Comparison of ENCODE assay signal across 13 cellular contexts in genomic region chr3:149199474-149199873, GRCh38. TPM values are rescaled to one million over a fixed set of nuclear protein-coding genes. Genes with fewer than 3 reads are reported as not detected.
DNase-seq lines count a peak whose midpoint lies in the region; ATAC-seq and TF ChIP-seq lines count a peak whose summit lies in the region.
"Had no signal": no experiment of that assay in that cellular context is flagged by ENCODE, and none has a peak within 500 bp of the region (broad histone marks: within the 10 kb centered on the region; RNA-seq: fewer than 3 reads in every experiment).

No MANE protein-coding gene starts in this region.

- no peak for TF ChIP-seq CTCF in astrocyte of the spinal cord (IDR thresholded peaks at IDR 0.05; ENCODE audit: low read depth, low read length)

- DNase-seq in NCI-H2227 (lab: John Stamatoyannopoulos, UW; ENCODE audit: unreplicated experiment): peak; percentile 8
- DNase-seq in NCI-H2227 treated with DMSO at 0.1 percent for 48 hours (lab: John Stamatoyannopoulos, UW): no peak
- peak; percentile 22 for DNase-seq in NCI-H226
- peak; percentile 34 for DNase-seq in astrocyte of the spinal cord (ENCODE audit: low read depth, low spot score)
- peak; percentile 20 for DNase-seq in pulmonary artery endothelial cell (ENCODE audit: low read depth, low spot score)
- no peak for DNase-seq in cardiac septum (ENCODE audit: low spot score)
- no peak for DNase-seq in HPDE6-E6E7 (ENCODE audit: extremely low spot score)
- DNase-seq: GF-D8, natural killer cell, NCI-H187 had no signal

- in situ Hi-C loops in astrocyte of the spinal cord (cut with HindIII; ENCODE audit: low sequenced_read_pairs): no loop called here

- no peak for ATAC-seq in GM21717 (IDR thresholded peaks at IDR 0.05; ENCODE audit: unreplicated experiment)
- ATAC-seq: A549, natural killer cell had no signal

- intact Hi-C loops in cardiac septum (cut with DNase I): no loop called here

- H3K4me3 ChIP-seq in astrocyte of the spinal cord (ENCODE audit: low read depth, low read length): no peak overlapping the region
- H3K4me3 ChIP-seq: A549, vagina had no signal

RNA-seq across cellular contexts. Expression of gene CP, which starts 22.2 kb away (rescaled TPM):
- 0.13 and 0.99 TPM in 2 replicates for total RNA-seq in pulmonary artery endothelial cell
- 8.1 TPM for total RNA-seq in cardiac septum
- total RNA-seq: natural killer cell had no signal

Comparison
In these comparisons a context has a peak if more than half of its experiments do, and no peak if none do; other contexts are left out.
1. DNase-seq: peak in NCI-H2227 (single experiment), NCI-H226 (single experiment), astrocyte of the spinal cord (single experiment) and pulmonary artery endothelial cell (single experiment); none in NCI-H2227 treated with DMSO at 0.1 percent for 48 hours (single experiment), cardiac septum (single experiment) and HPDE6-E6E7 (single experiment).